7 cellular contexts compared by ENCODE assay signal in genomic region chr22:30425616-30426394, GRCh38. TPM values are rescaled to one million over a fixed set of nuclear protein-coding genes. Genes with fewer than 3 reads are reported as not detected.
A peak's percentile ranks its signal among the peaks of the same experiment; 100 is the strongest.
DNase-seq lines count a peak whose midpoint lies in the region; ATAC-seq, FAIRE-seq and TF ChIP-seq lines count a peak whose summit lies in the region.

Gene MTFP1, plus strand, starts transcription at chr22:30425768. Its CDS starts 112 bp downstream, at chr22:30425880.

- peak within 1 kb of the TSS; percentile 78 for H3K27ac ChIP-seq in WERI-Rb-1

- H3K9me3 ChIP-seq in WERI-Rb-1 (ENCODE audit: severe bottlenecking), result no peaks in the 10 kb centered on the region

- DNase-seq in GM12892 (ENCODE audit: insufficient read length), result peak; percentile 49
- DNase-seq in NCI-H1930 (lab: John Stamatoyannopoulos, UW), result peak; percentile 33 to 57
- DNase-seq in WERI-Rb-1, result peak; percentile 83
- peak; percentile 58 for DNase-seq in cerebellum (ENCODE audit: low spot score)
- peak; percentile 60 for DNase-seq in kidney glomerular epithelial cell (lab: John Stamatoyannopoulos, UW)
- peak in 3 of 4 experiments; percentile 27 to 38 (median 36) for DNase-seq in stimulated activated CD4-positive, alpha-beta T cell treated with anti-CD3 and anti-CD28 coated beads, Interleukin-1b, Interleukin-23, amount 100 ng/mL, for 24 hours (ENCODE audit: low read depth in 4 of 4, low spot score in 1 of 4)

- TF ChIP-seq CTCF in WERI-Rb-1 (IDR thresholded peaks at IDR 0.05; ENCODE audit: low read depth, low read length), result 0 out of 2 replicates have a peak, but pooled peaks have one; percentile 4

- no peak for ATAC-seq in GM18870 (IDR thresholded peaks at IDR 0.05; ENCODE audit: unreplicated experiment)

- peak; percentile 54 for FAIRE-seq in GM12892 (lab: Jason Lieb, UNC)

- peaks cover 19% of the 10 kb centered on the region for H3K36me3 ChIP-seq in WERI-Rb-1

- H3K4me3 ChIP-seq in WERI-Rb-1 (ENCODE audit: low read depth, low read length), result peak within 1 kb of the TSS; percentile 90

- TF ChIP-seq POLR2A in GM12892 (IDR thresholded peaks at IDR 0.05; ENCODE audit: low read depth, low read length), result peak; percentile 51; the same call in 1 of the 2 replicates

- no peaks in the 10 kb centered on the region for H3K27me3 ChIP-seq in WERI-Rb-1 (ENCODE audit: insufficient read depth, low read depth, severe bottlenecking)

RNA-seq across cellular contexts. Expression of gene MTFP1, which starts in this region (rescaled TPM):
- polyA plus RNA-seq in GM12892 (2012; ENCODE audit: missing spikeins), result 53.5 TPM
- total RNA-seq in cerebellum, result 2.9 TPM
